Comparison of ENCODE assay signal across 22 cellular contexts in genomic region chrX:9902651-9903050, GRCh38.
DNase-seq lines count a peak whose midpoint lies in the region; TF ChIP-seq lines count a peak whose summit lies in the region.
"Had no signal": no experiment of that assay in that cellular context is flagged by ENCODE, and none has a peak within 500 bp of the region (broad histone marks: within the 10 kb centered on the region; RNA-seq: fewer than 3 reads in every experiment).

No MANE protein-coding gene starts in this region.

- TF ChIP-seq CTCF in sigmoid colon (IDR thresholded peaks at IDR 0.05) = no peak

- intact Hi-C loops in sigmoid colon (cut with DNase I) = no loop called here

- peak; percentile 16 for DNase-seq in AG20443 (ENCODE audit: low spot score)
- DNase-seq in HT1080 (ENCODE audit: low read depth) = peak; percentile 74
- peak; percentile 40 for DNase-seq in astrocyte of the hippocampus (ENCODE audit: low read depth, low spot score)
- peak; percentile 79 for DNase-seq in myocyte (ENCODE audit: low read depth)
- DNase-seq in iPS-NIHi7 (ENCODE audit: extremely low spot score) = no peak
- no peak for DNase-seq in RKO (ENCODE audit: low spot score)
- no peak for DNase-seq in sigmoid colon
- no peak for DNase-seq in DMS153 treated with DMSO at 0.1 percent for 48 hours (lab: John Stamatoyannopoulos, UW; ENCODE audit: unreplicated experiment)
- DNase-seq: activated CD4-positive, alpha-beta T cell treated with anti-CD3 and anti-CD28 coated beads, Interleukin-2, amount 10 ng/mL, durations not matched to agents 7 days and 5 days; activated naive CD4-positive, alpha-beta T cell treated with anti-CD3 and anti-CD28 coated beads, Interleukin-2, amount 10 ng/mL, durations not matched to agents 7 days and 5 days; brain microvascular endothelial cell; dermis blood vessel endothelial cell; DMS79; erythroblast; islet precursor cell; naive thymus-derived CD8-positive, alpha-beta T cell; NCI-H187 treated with DMSO at 0.1 percent for 48 hours; NCI-H526 treated with DMSO at 0.1 percent for 48 hours; stimulated activated CD4-positive, alpha-beta T cell treated with anti-CD3 and anti-CD28 coated beads, Interleukin-12 subunit alpha, Interleukin-12 subunit beta, amount 100 ng/mL, for 4 hours; stimulated activated naive B cell treated with anti-CD40 and anti-IgM and Interleukin-4, amounts not matched to agents 10 μg/mL and 1 μg/mL and 100 μg/mL, for 72 hours; trophoblast cell had no signal

- H3K27ac ChIP-seq in sigmoid colon = no peak overlapping the region
- H3K27ac ChIP-seq: brain microvascular endothelial cell had no signal

- no peaks in the 10 kb centered on the region for H3K27me3 ChIP-seq in sigmoid colon
- H3K27me3 ChIP-seq: brain microvascular endothelial cell had no signal

- H3K4me1 ChIP-seq in sigmoid colon = peaks cover 0 to 8% (median 4%) of the 10 kb centered on the region in 4 donors

- WGBS in sigmoid colon, 2 donors = 88 to 93% methylated on average over 6 of the region's 6 CpGs

- no peaks in the 10 kb centered on the region for H3K36me3 ChIP-seq in sigmoid colon
- H3K36me3 ChIP-seq: brain microvascular endothelial cell had no signal

- no peak for TF ChIP-seq POLR2A in sigmoid colon (IDR thresholded peaks at IDR 0.05)

- no peaks in the 10 kb centered on the region for H3K9me3 ChIP-seq in sigmoid colon

- no peak overlapping the region for H3K4me3 ChIP-seq in sigmoid colon
- H3K4me3 ChIP-seq: lung had no signal

- no peak for TF ChIP-seq EP300 in sigmoid colon (IDR thresholded peaks at IDR 0.05)

Comparison
In these comparisons a context has a peak if more than half of its experiments do, and no peak if none do; other contexts are left out.
1. DNase-seq: peak in AG20443 (single experiment), HT1080 (single experiment), astrocyte of the hippocampus (single experiment) and myocyte (single experiment); none in iPS-NIHi7 (single experiment), RKO (single experiment), sigmoid colon (single experiment) and DMS153 treated with DMSO at 0.1 percent for 48 hours (single experiment).